In the genomic region with DNA sequence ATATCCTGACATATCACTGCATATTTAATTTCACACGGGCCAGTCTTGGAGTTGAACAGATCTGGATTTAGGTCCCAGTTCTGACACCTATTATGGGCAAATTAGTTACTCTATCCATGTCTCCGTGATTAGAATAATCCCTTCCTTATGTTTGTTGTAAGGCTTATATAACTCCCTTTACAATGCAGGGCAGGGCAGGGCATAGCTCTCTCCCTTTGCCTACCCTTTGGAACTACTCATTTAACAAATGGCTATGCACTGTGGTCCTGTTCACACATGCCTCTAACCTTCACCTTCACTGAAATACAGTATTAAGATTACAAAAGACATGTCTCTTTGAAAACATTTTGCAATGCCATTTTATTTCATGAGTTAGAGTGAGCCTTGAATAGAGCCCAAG, we compare ENCODE assay signal across 4 cellular contexts. TPM values are rescaled to one million over a fixed set of nuclear protein-coding genes. Genes with fewer than 3 reads are reported as not detected.
"Had no signal": no experiment of that assay in that cellular context is flagged by ENCODE, and none has a peak within 500 bp of the region (broad histone marks: within the 10 kb centered on the region; RNA-seq: fewer than 3 reads in every experiment).

No MANE protein-coding gene starts in this region.

- H3K4me3 ChIP-seq: GM12878 had no signal

- ATAC-seq: GM12878 had no signal

- DNase-seq: GDM1, GF-D8 had no signal

RNA-seq across cellular contexts. Expression of a gene that starts 24.8 kb away (rescaled TPM):
- total RNA-seq: G401, GM12878 had no signal
